In the genomic region with DNA sequence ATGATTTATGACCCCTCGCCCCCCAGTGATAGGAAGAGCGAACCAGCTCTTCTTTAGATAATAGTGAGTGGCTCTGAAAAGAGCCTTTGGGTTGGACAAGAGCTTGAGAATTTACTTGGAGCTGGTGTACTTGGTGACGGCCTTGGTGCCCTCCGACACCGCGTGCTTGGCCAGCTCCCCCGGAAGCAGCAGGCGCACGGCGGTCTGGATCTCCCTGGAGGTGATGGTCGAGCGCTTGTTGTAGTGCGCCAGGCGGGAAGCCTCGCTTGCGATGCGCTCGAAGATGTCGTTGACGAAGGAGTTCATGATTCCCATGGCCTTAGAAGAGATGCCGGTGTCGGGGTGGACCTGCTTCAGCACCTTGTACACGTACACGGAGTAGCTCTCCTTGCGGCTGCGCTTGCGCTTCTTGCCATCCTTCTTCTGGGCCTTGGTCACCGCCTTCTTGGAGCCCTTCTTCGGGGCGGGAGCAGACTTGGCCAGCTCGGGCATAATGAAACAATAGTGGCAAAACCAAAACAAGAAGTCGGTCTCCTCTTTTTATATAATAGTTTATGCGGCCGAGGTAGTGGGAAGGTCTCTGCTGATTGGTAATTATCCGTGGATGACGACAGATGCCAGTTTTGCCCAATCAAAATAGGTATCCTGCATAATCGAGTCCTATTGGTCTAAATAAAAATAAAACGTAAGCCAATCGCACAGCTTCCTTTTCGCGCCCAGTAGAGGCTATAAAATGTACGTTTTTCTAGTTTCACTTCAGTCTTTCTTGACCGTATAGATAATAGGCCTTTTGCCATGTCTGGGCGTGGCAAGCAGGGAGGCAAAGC, we compare ENCODE assay signal across 8 cellular contexts.
DNase-seq lines count a peak whose midpoint lies in the region; TF ChIP-seq lines count a peak whose summit lies in the region.
"Not testable (repeated sequence)": the region's sequence is repeated elsewhere in the genome, so short reads cannot be mapped to it uniquely, and the experiment has no call there.

No MANE protein-coding gene starts in this region.

- H3K36me3 ChIP-seq in H7 (replicated peaks; ENCODE audit: control insufficient read depth, insufficient read depth, low read length) = not testable (repeated sequence)

- H3K9me3 Mint-ChIP-seq in activated T-helper 2 cell treated with anti-CD3 and anti-CD28 coated beads, Interferon-gamma antibody, Interleukin-2, Interleukin-4, amounts not matched to agents 10 μg/mL and 5 μg/mL and 100 μg/mL, durations not matched to agents 14 hours and 24 hours and 36 hours = not testable (repeated sequence)

- intact Hi-C loops in activated T-helper 2 cell treated with anti-CD3 and anti-CD28 coated beads, Interferon-gamma antibody, Interleukin-2, Interleukin-4, amounts not matched to agents 10 μg/mL and 5 μg/mL and 100 μg/mL, durations not matched to agents 14 hours and 24 hours and 36 hours (cut with micrococcal nuclease) = loop anchor here (1.0 to 5.0 kb wide), 5 partner anchors 11 to 675 kb away; a partner anchor contains a TSS

- TF ChIP-seq CTCF in LNCaP clone FGC (IDR thresholded peaks at IDR 0.05; ENCODE audit: control insufficient read depth, extremely low read depth, insufficient read depth) = not testable (repeated sequence)

- in situ Hi-C loops in G401 (cut with HindIII; ENCODE audit: low sequenced_read_pairs) = not testable (repeated sequence)

- H3K4me3 Mint-ChIP-seq in activated T-helper 2 cell treated with anti-CD3 and anti-CD28 coated beads, Interferon-gamma antibody, Interleukin-2, Interleukin-4, amounts not matched to agents 10 μg/mL and 5 μg/mL and 100 μg/mL, durations not matched to agents 14 hours and 24 hours and 36 hours (ENCODE audit: low read depth) = peak overlapping the region; percentile 90

- H3K4me1 Mint-ChIP-seq in activated T-helper 2 cell treated with anti-CD3 and anti-CD28 coated beads, Interferon-gamma antibody, Interleukin-2, Interleukin-4, amounts not matched to agents 10 μg/mL and 5 μg/mL and 100 μg/mL, durations not matched to agents 14 hours and 24 hours and 36 hours (ENCODE audit: low read depth) = peaks cover 52% of the 10 kb centered on the region

- not testable (repeated sequence) for H3K27me3 ChIP-seq in H7 (ENCODE audit: control insufficient read depth, insufficient read depth, low read length)

- not testable (repeated sequence) for H3K36me3 Mint-ChIP-seq in activated T-helper 2 cell treated with anti-CD3 and anti-CD28 coated beads, Interferon-gamma antibody, Interleukin-2, Interleukin-4, amounts not matched to agents 10 μg/mL and 5 μg/mL and 100 μg/mL, durations not matched to agents 14 hours and 24 hours and 36 hours (ENCODE audit: low read depth)

- not testable (repeated sequence) for H3K27me3 Mint-ChIP-seq in activated T-helper 2 cell treated with anti-CD3 and anti-CD28 coated beads, Interferon-gamma antibody, Interleukin-2, Interleukin-4, amounts not matched to agents 10 μg/mL and 5 μg/mL and 100 μg/mL, durations not matched to agents 14 hours and 24 hours and 36 hours (ENCODE audit: low read depth)

- peak overlapping the region; percentile 64 for H3K4me3 ChIP-seq in H7 (ENCODE audit: insufficient read depth, low read depth, low read length)
- peak overlapping the region; percentile 75 for H3K4me3 ChIP-seq in LNCaP clone FGC (ENCODE audit: low read depth, low read length)

- DNase-seq in G401 (ENCODE audit: low spot score) (peak; percentile 87), H7 (peak; percentile 87), LNCaP clone FGC (ENCODE audit: low read depth) (peak; percentile 96), RPMI8226 (peak; percentile 95), fibroblast of gingiva (ENCODE audit: low read depth) (peak; percentile 96), myocyte (ENCODE audit: low read depth) (peak; percentile 71), stromal cell of bone marrow (ENCODE audit: low read depth) (peak; percentile 93)
- peak; percentile 78 for DNase-seq in activated T-helper 2 cell treated with anti-CD3 and anti-CD28 coated beads, Interferon-gamma antibody, Interleukin-2, Interleukin-4, amounts not matched to agents 10 μg/mL and 5 μg/mL and 100 μg/mL, durations not matched to agents 14 hours and 24 hours and 36 hours (ENCODE audit: low spot score)

- peak overlapping the region; percentile 98 for H3K27ac Mint-ChIP-seq in activated T-helper 2 cell treated with anti-CD3 and anti-CD28 coated beads, Interferon-gamma antibody, Interleukin-2, Interleukin-4, amounts not matched to agents 10 μg/mL and 5 μg/mL and 100 μg/mL, durations not matched to agents 14 hours and 24 hours and 36 hours

Comparison
In these comparisons a context has a peak if more than half of its experiments do, and no peak if none do; other contexts are left out.
1. Peak in every context shown above with its lines: DNase-seq and H3K4me3 ChIP-seq.